11 cellular contexts compared by ENCODE assay signal in the genomic region with DNA sequence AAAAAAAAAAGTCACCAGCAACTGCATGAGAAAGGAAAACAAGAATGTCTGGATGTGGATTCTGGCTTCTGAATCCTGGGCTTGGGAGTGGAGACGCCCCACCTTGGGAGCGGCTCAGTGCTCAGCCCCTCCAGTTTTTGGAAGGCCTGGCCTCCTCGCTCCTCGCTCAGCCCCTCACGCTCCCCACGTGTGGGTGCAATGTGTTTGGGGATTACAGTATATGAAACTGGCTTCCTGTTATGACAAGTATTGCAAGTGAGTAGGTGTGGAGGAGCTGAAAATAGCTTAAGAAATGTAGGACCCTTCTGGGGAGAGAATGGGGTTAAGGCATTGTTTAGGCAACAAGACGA.
A peak's percentile ranks its signal among the peaks of the same experiment; 100 is the strongest.
DNase-seq lines count a peak whose midpoint lies in the region; ATAC-seq and TF ChIP-seq lines count a peak whose summit lies in the region.
"Had no signal": no experiment of that assay in that cellular context is flagged by ENCODE, and none has a peak within 500 bp of the region (broad histone marks: within the 10 kb centered on the region; RNA-seq: fewer than 3 reads in every experiment).

No MANE protein-coding gene starts in this region.

- peak overlapping the region; percentile 31 to 79 (median 72) for H3K4me3 Mint-ChIP-seq in naive thymus-derived CD8-positive, alpha-beta T cell
- H3K4me3 Mint-ChIP-seq: B cell had no signal

- H3K4me1 Mint-ChIP-seq in naive thymus-derived CD8-positive, alpha-beta T cell, result peaks cover 55 to 83% (median 79%) of the 10 kb centered on the region in 4 donors

- no peak for TF ChIP-seq CTCF in AG04450 (IDR thresholded peaks at IDR 0.05; ENCODE audit: low read depth, low read length)

- CTCF ChIA-PET in AG04450 (lab: Charles Lee), result interaction anchor here (0.9 to 1.4 kb wide), 3 partner anchors 10 to 127 kb away, joined by 3 to 6 read pairs (median 4); no protein-coding TSS in a partner anchor

- H3K27ac Mint-ChIP-seq in naive thymus-derived CD8-positive, alpha-beta T cell, result peak overlapping the region; percentile 95 to 100 (median 98)
- H3K27ac Mint-ChIP-seq: B cell had no signal

- no peaks in the 10 kb centered on the region for H3K27me3 ChIP-seq in AG04450 (ENCODE audit: control insufficient read depth, insufficient read depth, low read length)
- no peaks in the 10 kb centered on the region for H3K27me3 ChIP-seq in H7 (ENCODE audit: control insufficient read depth, insufficient read depth, low read length)

- DNase-seq in AG04450 (ENCODE audit: low read depth, low spot score), result peak; percentile 37
- peak; percentile 51 for DNase-seq in activated CD8-positive, alpha-beta memory T cell treated with anti-CD3 and anti-CD28 coated beads, Interleukin-2, amount 50 U/mL, for 24 hours (ENCODE audit: extremely low read depth)
- peak in 4 of 10 donors; percentile 21 to 48 (median 34) for DNase-seq in naive thymus-derived CD8-positive, alpha-beta T cell
- no peak for DNase-seq in HK-2 (ENCODE audit: unreplicated experiment)
- no peak for DNase-seq in H7
- no peak for DNase-seq in SIG-M5 treated with dmso at 0.1 percent for 504 hours (lab: John Stamatoyannopoulos, UW; ENCODE audit: unreplicated experiment)
- DNase-seq in NCI-H1105 treated with DMSO at 0.1 percent for 48 hours (lab: John Stamatoyannopoulos, UW), result no peak
- DNase-seq: HCEC 1CT, left ventricle myocardium inferior had no signal

- POLR2A ChIA-PET in AG04450 (lab: Yijun Ruan, JAX), result interaction anchor here (0.6 to 0.9 kb wide), 2 partner anchors 81 to 299 kb away, joined by 3 read pairs; no protein-coding TSS in a partner anchor
- POLR2A ChIA-PET in naive thymus-derived CD8-positive, alpha-beta T cell (lab: Charles Lee), result interaction anchor here (0.6 to 3.1 kb wide), 14 partner anchors 9 to 327 kb away, joined by 3 to 25 read pairs (median 4); a partner anchor contains a TSS

- H3K27ac ChIP-seq in AG04450 (ENCODE audit: low read depth, low read length), result peak overlapping the region; percentile 66

- H3K36me3 Mint-ChIP-seq in naive thymus-derived CD8-positive, alpha-beta T cell, result peaks cover 0 to 2% (median 0%) of the 10 kb centered on the region in 3 donors

- no peaks in the 10 kb centered on the region for H3K9me3 ChIP-seq in AG04450 (ENCODE audit: control insufficient read depth, insufficient read depth, low read length)
- H3K9me3 ChIP-seq: left ventricle myocardium inferior had no signal

- no peaks in the 10 kb centered on the region for H3K27me3 Mint-ChIP-seq in naive thymus-derived CD8-positive, alpha-beta T cell
- H3K27me3 Mint-ChIP-seq: B cell had no signal

- peaks cover 0 to 11% (median 0%) of the 10 kb centered on the region in 9 donors for H3K9me3 Mint-ChIP-seq in naive thymus-derived CD8-positive, alpha-beta T cell

- ATAC-seq in GM21723 (IDR thresholded peaks at IDR 0.05; ENCODE audit: unreplicated experiment), result peak; percentile 46
- ATAC-seq in naive thymus-derived CD8-positive, alpha-beta T cell, result peak; percentile 43 to 53

- H3K4me3 ChIP-seq in AG04450 (ENCODE audit: low read depth, low read length) (no peak overlapping the region), H7 (ENCODE audit: insufficient read depth, low read depth, low read length) (no peak overlapping the region)
- H3K4me3 ChIP-seq: left ventricle myocardium inferior had no signal

- no peaks in the 10 kb centered on the region for H3K36me3 ChIP-seq in H7 (replicated peaks; ENCODE audit: control insufficient read depth, insufficient read depth, low read length)
- H3K36me3 ChIP-seq: left ventricle myocardium inferior had no signal

Comparison
In these comparisons a context has a peak if more than half of its experiments do, and no peak if none do; other contexts are left out.
1. DNase-seq: peak in AG04450 (single experiment) and activated CD8-positive, alpha-beta memory T cell treated with anti-CD3 and anti-CD28 coated beads, Interleukin-2, amount 50 U/mL, for 24 hours (single experiment); none in HK-2 (single experiment), H7 (single experiment), SIG-M5 treated with dmso at 0.1 percent for 504 hours (single experiment) and NCI-H1105 treated with DMSO at 0.1 percent for 48 hours (single experiment).